8 cellular contexts compared by ENCODE assay signal in genomic region chr2:100260712-100261620, GRCh38.
A peak's percentile ranks its signal among the peaks of the same experiment; 100 is the strongest.
DNase-seq lines count a peak whose midpoint lies in the region; ATAC-seq, FAIRE-seq and TF ChIP-seq lines count a peak whose summit lies in the region.

No MANE protein-coding gene starts in this region.

- peak overlapping the region; percentile 75 for H3K27ac Mint-ChIP-seq in stimulated activated naive B cell treated with anti-CD40 and anti-IgM and Interleukin-4, amounts not matched to agents 10 μg/mL and 1 μg/mL and 100 μg/mL, for 72 hours

- no peaks in the 10 kb centered on the region for H3K36me3 Mint-ChIP-seq in stimulated activated naive B cell treated with anti-CD40 and anti-IgM and Interleukin-4, amounts not matched to agents 10 μg/mL and 1 μg/mL and 100 μg/mL, for 72 hours

- peaks cover 0 to 2% of the 10 kb centered on the region in 2 donors for H3K9me3 Mint-ChIP-seq in stimulated activated naive B cell treated with anti-CD40 and anti-IgM and Interleukin-4, amounts not matched to agents 10 μg/mL and 1 μg/mL and 100 μg/mL, for 72 hours

- no peak overlapping the region for H3K4me3 ChIP-seq in breast epithelium

- no peaks in the 10 kb centered on the region for H3K36me3 ChIP-seq in breast epithelium

- no peaks in the 10 kb centered on the region for H3K4me1 ChIP-seq in breast epithelium

- peak; percentile 64 for DNase-seq in COLO829 (ENCODE audit: low spot score)
- peak; percentile 75 for DNase-seq in H54 (ENCODE audit: insufficient read length, low spot score)
- DNase-seq in NCI-H748 (lab: John Stamatoyannopoulos, UW; ENCODE audit: unreplicated experiment), result peak; percentile 54
- peak; percentile 46 to 70 for DNase-seq in breast epithelium (ENCODE audit: low spot score in 2 of 2)
- DNase-seq in inferior parietal cortex (ENCODE audit: extremely low spot score), result peak; percentile 89
- DNase-seq in stimulated activated naive B cell treated with anti-CD40 and anti-IgM and Interleukin-4, amounts not matched to agents 10 μg/mL and 1 μg/mL and 100 μg/mL, for 72 hours, result peak; percentile 60
- DNase-seq in GDM1 (lab: John Stamatoyannopoulos, UW), result no peak

- H3K9me3 ChIP-seq in breast epithelium, result no peaks in the 10 kb centered on the region

- peak; percentile 37 to 83 (median 63) for TF ChIP-seq CTCF in breast epithelium (IDR thresholded peaks at IDR 0.05)

- no peak overlapping the region for H3K4me3 Mint-ChIP-seq in stimulated activated naive B cell treated with anti-CD40 and anti-IgM and Interleukin-4, amounts not matched to agents 10 μg/mL and 1 μg/mL and 100 μg/mL, for 72 hours

- no peak for TF ChIP-seq POLR2A in H54 (IDR thresholded peaks at IDR 0.05; ENCODE audit: low read depth, low read length)
- no peak for TF ChIP-seq POLR2A in breast epithelium (IDR thresholded peaks at IDR 0.05)

- H3K27me3 Mint-ChIP-seq in stimulated activated naive B cell treated with anti-CD40 and anti-IgM and Interleukin-4, amounts not matched to agents 10 μg/mL and 1 μg/mL and 100 μg/mL, for 72 hours, result no peaks in the 10 kb centered on the region

- H3K27ac ChIP-seq in breast epithelium, result no peak overlapping the region

- H3K27me3 ChIP-seq in breast epithelium, result no peaks in the 10 kb centered on the region

- no peak for FAIRE-seq in H54 (lab: Jason Lieb, UNC)

- peaks cover 17 to 35% of the 10 kb centered on the region in 2 donors for H3K4me1 Mint-ChIP-seq in stimulated activated naive B cell treated with anti-CD40 and anti-IgM and Interleukin-4, amounts not matched to agents 10 μg/mL and 1 μg/mL and 100 μg/mL, for 72 hours

- intact Hi-C loops in breast epithelium (cut with DNase I; ENCODE audit: low total_unique reads), result loop anchor here (10.0 kb wide), 1 partner anchor 124 kb away; no protein-coding TSS in a partner anchor

- ATAC-seq in stimulated activated naive B cell treated with anti-CD40 and anti-IgM and Interleukin-4, amounts not matched to agents 10 μg/mL and 1 μg/mL and 100 μg/mL, for 72 hours (replicated peaks), result peak; percentile 90 to 93
- ATAC-seq in HG03520 (IDR thresholded peaks at IDR 0.05; ENCODE audit: unreplicated experiment), result no peak
